8 cellular contexts compared by ENCODE assay signal in the genomic region with DNA sequence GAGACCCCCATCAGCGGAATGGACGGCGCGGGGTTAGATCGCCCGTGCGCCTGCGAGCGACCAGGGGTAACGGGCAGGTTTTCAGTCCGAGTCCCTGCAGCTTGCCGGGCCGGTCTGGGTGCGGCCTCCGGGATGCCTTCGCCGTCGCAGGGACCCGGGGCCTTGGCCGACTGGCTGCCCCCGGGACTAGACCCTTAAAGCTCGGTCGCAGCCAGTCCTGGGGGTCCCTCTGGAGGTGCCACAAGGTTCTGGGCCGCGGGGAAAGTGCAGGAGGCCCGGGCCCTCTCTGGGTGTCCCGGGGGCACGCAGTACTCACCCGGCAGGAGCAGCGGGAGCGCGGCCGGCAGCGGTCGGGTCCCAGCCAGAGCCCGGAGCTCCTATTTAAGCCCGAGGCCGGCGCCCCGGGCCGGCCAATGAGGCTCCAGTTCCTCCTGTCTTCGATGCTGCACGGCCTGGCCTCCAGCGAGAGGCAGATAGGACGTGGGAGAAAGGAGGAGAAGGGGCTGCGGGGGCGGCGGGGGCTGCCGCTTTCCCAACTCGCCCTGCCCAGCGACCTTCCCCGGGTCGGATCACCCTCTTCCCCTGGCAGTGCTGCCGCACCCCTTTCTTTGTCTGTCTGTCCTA. TPM values are rescaled to one million over a fixed set of nuclear protein-coding genes. Genes with fewer than 3 reads are reported as not detected.
A peak's percentile ranks its signal among the peaks of the same experiment; 100 is the strongest.
DNase-seq lines count a peak whose midpoint lies in the region; TF ChIP-seq lines count a peak whose summit lies in the region.

A gene (minus strand): TSS at position 356 of the 624 bp plus-strand sequence.

- H4K8ac ChIP-seq in mesendoderm (ENCODE audit: low read depth, low read length) = no peak within 1 kb of the TSS

- H3K27ac ChIP-seq in ectodermal cell (ENCODE audit: insufficient read depth, low read depth, low read length, poor library complexity, severe bottlenecking) (no peak within 1 kb of the TSS), mesendoderm (ENCODE audit: low read depth, low read length) (no peak within 1 kb of the TSS), tibial nerve (peak within 1 kb of the TSS in 3 of 4 donors; percentile 61 to 78 (median 76))

- H3K4me2 ChIP-seq in mesendoderm (ENCODE audit: low read length) = no peak within 1 kb of the TSS

- H3K9me3 ChIP-seq in ectodermal cell (ENCODE audit: control insufficient read depth, low read length) = no peaks in the 10 kb centered on the region
- H3K9me3 ChIP-seq in tibial nerve = no peaks in the 10 kb centered on the region

- H3K18ac ChIP-seq in mesendoderm (ENCODE audit: low read length) = no peak within 1 kb of the TSS

- H3K4me1 ChIP-seq in ectodermal cell (ENCODE audit: control insufficient read depth, insufficient read depth, low read length) (peaks cover 5% of the 10 kb centered on the region), mesendoderm (ENCODE audit: control insufficient read depth, low read depth, low read length) (no peaks in the 10 kb centered on the region), tibial nerve (peaks cover 0 to 54% (median 27%) of the 10 kb centered on the region in 4 donors)

- H2AK5ac ChIP-seq in mesendoderm (ENCODE audit: low read length) = no peak within 1 kb of the TSS

- H3K27me3 ChIP-seq in ectodermal cell (ENCODE audit: control insufficient read depth, insufficient read depth, low read length, poor library complexity, severe bottlenecking) (peaks cover 68% of the 10 kb centered on the region), mesendoderm (ENCODE audit: insufficient read depth, low read length, poor library complexity) (peaks cover 30% of the 10 kb centered on the region), tibial nerve (peaks cover 0 to 29% of the 10 kb centered on the region in 2 donors)

- H2BK120ac ChIP-seq in mesendoderm (ENCODE audit: low read depth, low read length) = no peak within 1 kb of the TSS

- no peak within 1 kb of the TSS for H2BK5ac ChIP-seq in mesendoderm (ENCODE audit: low read length)

- H3K4ac ChIP-seq in mesendoderm (ENCODE audit: low read depth, low read length) = no peak within 1 kb of the TSS

- no peak for TF ChIP-seq EP300 in tibial nerve (IDR thresholded peaks at IDR 0.05)

- H3K79me1 ChIP-seq in mesendoderm (ENCODE audit: low read length) = no peaks in the 10 kb centered on the region

- H2BK15ac ChIP-seq in mesendoderm (replicated peaks; ENCODE audit: low read depth) = no peak within 1 kb of the TSS

- H4K5ac ChIP-seq in mesendoderm (ENCODE audit: low read length) = no peak within 1 kb of the TSS

- peak within 1 kb of the TSS; percentile 66 for H3K23ac ChIP-seq in mesendoderm (ENCODE audit: low read length)

- H3K36me3 ChIP-seq in ectodermal cell (ENCODE audit: control insufficient read depth, insufficient read depth, low read length) (no peaks in the 10 kb centered on the region), mesendoderm (ENCODE audit: control insufficient read depth, insufficient read depth, low read length) (no peaks in the 10 kb centered on the region), tibial nerve (peaks cover 0 to 8% (median 0%) of the 10 kb centered on the region in 3 donors)

- no peak for TF ChIP-seq CTCF in tibial nerve (IDR thresholded peaks at IDR 0.05)

- DNase-seq in activated CD8-positive, alpha-beta memory T cell treated with anti-CD3 and anti-CD28 coated beads, Interleukin-2, amount 50 U/mL, for 48 hours = peak; percentile 56
- DNase-seq in activated CD8-positive, alpha-beta memory T cell treated with anti-CD3 and anti-CD28 coated beads for 24 hours = no peak
- peak; percentile 44 for DNase-seq in mesendoderm
- no peak for DNase-seq in tibial nerve (ENCODE audit: low spot score in 2 of 2)
- DNase-seq in activated CD4-positive, alpha-beta T cell treated with anti-CD3 and anti-CD28 coated beads, Interleukin-2, amount 50 U/mL, for 4 hours = no peak
- DNase-seq in OCI-M2 (lab: John Stamatoyannopoulos, UW; ENCODE audit: unreplicated experiment) = no peak
- DNase-seq in LoVo (ENCODE audit: low spot score) = no peak

- H3K4me3 ChIP-seq in ectodermal cell (ENCODE audit: insufficient read depth, low read depth, low read length) (peak within 1 kb of the TSS; percentile 25), mesendoderm (ENCODE audit: low read length) (no peak within 1 kb of the TSS), tibial nerve (peak within 1 kb of the TSS; percentile 20 to 51 (median 48))

- H3K79me2 ChIP-seq in mesendoderm (ENCODE audit: control insufficient read depth, insufficient read depth, low read length) = no peaks in the 10 kb centered on the region

- TF ChIP-seq POLR2A in tibial nerve (IDR thresholded peaks at IDR 0.05) = no peak

- H3K56ac ChIP-seq in mesendoderm (ENCODE audit: low read length) = peak within 1 kb of the TSS; percentile 49

- WGBS in ectodermal cell, 2 experiments = 3 to 4% methylated on average over 51 to 54 of the region's 54 CpGs
- WGBS in mesendoderm (ENCODE audit: extremely low coverage, insufficient coverage, low lambda C conversion rate) = no CpG with 5 or more reads among the region's 54 CpGs
- WGBS in tibial nerve, 2 donors = 3 to 6% methylated on average over 13 to 52 of the region's 54 CpGs

- peak within 1 kb of the TSS; percentile 24 for H3K9ac ChIP-seq in mesendoderm (ENCODE audit: low read length)

RNA-seq across cellular contexts. Expression of the gene that starts here (rescaled TPM):
- 3.2 TPM for polyA plus RNA-seq in ectodermal cell (2013, experiment 1 of 4)
- polyA plus RNA-seq in ectodermal cell (2013, experiment 2 of 4) = 4.0 TPM
- polyA plus RNA-seq in ectodermal cell (2013, experiment 3 of 4) = 5.8 TPM
- polyA plus RNA-seq in ectodermal cell (2013, experiment 4 of 4) = 8.6 TPM
- 0.28 TPM for polyA plus RNA-seq in mesendoderm (2013, experiment 1 of 2)
- 0.25 TPM for polyA plus RNA-seq in mesendoderm (2013, experiment 2 of 2)
- 10 to 100 TPM; 39.3 to 91.0 (median 45.5) TPM for total RNA-seq in tibial nerve

Comparison
In these comparisons a context has a peak if more than half of its experiments do, and no peak if none do; other contexts are left out.
1. DNase-seq: peak in activated CD8-positive, alpha-beta memory T cell treated with anti-CD3 and anti-CD28 coated beads, Interleukin-2, amount 50 U/mL, for 48 hours (single experiment) and mesendoderm (single experiment); none in activated CD8-positive, alpha-beta memory T cell treated with anti-CD3 and anti-CD28 coated beads for 24 hours (single experiment), tibial nerve (0 of 2), activated CD4-positive, alpha-beta T cell treated with anti-CD3 and anti-CD28 coated beads, Interleukin-2, amount 50 U/mL, for 4 hours (0 of 2), OCI-M2 (single experiment) and LoVo (single experiment).
2. H3K27ac ChIP-seq: peak in tibial nerve (3 of 4); none in ectodermal cell (single experiment) and mesendoderm (single experiment).